ENCODE assay signal across 24 cellular contexts in genomic region chr9:113166039-113166438, GRCh38. TPM values are rescaled to one million over a fixed set of nuclear protein-coding genes. Genes with fewer than 3 reads are reported as not detected.
A peak's percentile ranks its signal among the peaks of the same experiment; 100 is the strongest.
DNase-seq lines count a peak whose midpoint lies in the region; ATAC-seq and TF ChIP-seq lines count a peak whose summit lies in the region.
"Had no signal": no experiment of that assay in that cellular context is flagged by ENCODE, and none has a peak within 500 bp of the region (broad histone marks: within the 10 kb centered on the region; RNA-seq: fewer than 3 reads in every experiment).

No MANE protein-coding gene starts in this region.

- peaks cover 97% of the 10 kb centered on the region for H3K36me3 Mint-ChIP-seq in activated T-helper 17 cell treated with anti-CD3 and anti-CD28 coated beads, Interleukin-2, amount 50 U/mL, for 72 hours (ENCODE audit: low read depth)

- H3K36me3 ChIP-seq in left ventricle myocardium inferior, result peaks cover 92% of the 10 kb centered on the region

- TF ChIP-seq CTCF in left ventricle myocardium inferior (IDR thresholded peaks at IDR 0.05; ENCODE audit: borderline replicate concordance), result no peak

- no peaks in the 10 kb centered on the region for H3K9me3 ChIP-seq in left ventricle myocardium inferior (replicated peaks)
- H3K9me3 ChIP-seq: A549 had no signal

- H3K4me1 Mint-ChIP-seq in activated T-helper 17 cell treated with anti-CD3 and anti-CD28 coated beads, Interleukin-2, amount 50 U/mL, for 72 hours, result no peaks in the 10 kb centered on the region
- H3K4me1 Mint-ChIP-seq: CD4-positive, alpha-beta memory T cell had no signal

- H3K27me3 ChIP-seq in left ventricle myocardium inferior (ENCODE audit: low read depth) (no peaks in the 10 kb centered on the region), layer of hippocampus (ENCODE audit: control insufficient read depth, insufficient read depth, low read length) (no peaks in the 10 kb centered on the region)

- DNase-seq in left ventricle myocardium inferior, result no peak
- no peak for DNase-seq in cardiac septum (ENCODE audit: low spot score)
- DNase-seq in NCI-H1105 treated with DMSO at 0.1 percent for 48 hours (lab: John Stamatoyannopoulos, UW), result no peak
- no peak for DNase-seq in hippocampal formation (lab: John Stamatoyannopoulos, UW)
- DNase-seq: Calu3; CD4-positive, alpha-beta memory T cell; DMS53; EL; GM23248; HCEC 1CT; MM.1S; NCI-H1092; NCI-H146; NCI-H2081 treated with DMSO at 0.1 percent for 48 hours; NCI-H748 treated with DMSO at 0.1 percent for 48 hours; NK-92 treated with Interleukin-12 subunit alpha and Interleukin-12 subunit beta, amount 100 ng/mL, for 24 hours; SIG-M5 had no signal

- peak overlapping the region; percentile 56 for H3K27ac ChIP-seq in left ventricle myocardium inferior (replicated peaks)
- peak overlapping the region; percentile 31 for H3K27ac ChIP-seq in layer of hippocampus (ENCODE audit: low read depth, low read length)
- peak overlapping the region; percentile 59 for H3K27ac ChIP-seq in temporal lobe (ENCODE audit: low read depth, low read length)
- H3K27ac ChIP-seq: A549, GM23248, HL-60 had no signal

- H3K4me3 Mint-ChIP-seq in activated T-helper 17 cell treated with anti-CD3 and anti-CD28 coated beads, Interleukin-2, amount 50 U/mL, for 72 hours, result no peak overlapping the region
- H3K4me3 Mint-ChIP-seq: CD4-positive, alpha-beta memory T cell; IgD-negative memory B cell had no signal

- H3K27ac Mint-ChIP-seq in activated T-helper 17 cell treated with anti-CD3 and anti-CD28 coated beads, Interleukin-2, amount 50 U/mL, for 72 hours, result peak overlapping the region; percentile 8
- H3K27ac Mint-ChIP-seq: CD4-positive, alpha-beta memory T cell had no signal

- peaks cover 38% of the 10 kb centered on the region for H3K4me1 ChIP-seq in left ventricle myocardium inferior
- H3K4me1 ChIP-seq: A549 had no signal

- intact Hi-C loops in left ventricle myocardium inferior (cut with micrococcal nuclease) (no loop called here), cardiac septum (cut with DNase I) (no loop called here)

- H3K27me3 Mint-ChIP-seq in activated T-helper 17 cell treated with anti-CD3 and anti-CD28 coated beads, Interleukin-2, amount 50 U/mL, for 72 hours, result no peaks in the 10 kb centered on the region
- H3K27me3 Mint-ChIP-seq: CD4-positive, alpha-beta memory T cell; IgD-negative memory B cell had no signal

- ATAC-seq in activated T-helper 17 cell treated with anti-CD3 and anti-CD28 coated beads, Interleukin-2, amount 50 U/mL, for 72 hours (replicated peaks), result no peak
- ATAC-seq: A549, GM12878 had no signal

- H3K4me3 ChIP-seq in left ventricle myocardium inferior, result no peak overlapping the region
- H3K4me3 ChIP-seq: A549, GM12878, GM23248 had no signal

- no peaks in the 10 kb centered on the region for H3K9me3 Mint-ChIP-seq in activated T-helper 17 cell treated with anti-CD3 and anti-CD28 coated beads, Interleukin-2, amount 50 U/mL, for 72 hours
- H3K9me3 Mint-ChIP-seq: CD4-positive, alpha-beta memory T cell; IgD-negative memory B cell had no signal

RNA-seq across cellular contexts. Expression of gene SLC31A2, which starts 15.2 kb away (rescaled TPM):
- total RNA-seq in left ventricle myocardium inferior (10.7 TPM), cardiac septum (4.7 TPM), temporal lobe (3.7 TPM)
- 10 to 100 TPM in 1 of 2 donors, 1 to 10 TPM in 1; 4.7 to 10.9 TPM for total RNA-seq in activated T-helper 17 cell treated with anti-CD3 and anti-CD28 coated beads, Interleukin-2, amount 50 U/mL, for 72 hours

RNA-seq across cellular contexts. Expression of gene FKBP15, which starts 55.0 kb away (rescaled TPM):
- total RNA-seq in left ventricle myocardium inferior (19.0 TPM), cardiac septum (17.9 TPM), temporal lobe (8.1 TPM)
- total RNA-seq in activated T-helper 17 cell treated with anti-CD3 and anti-CD28 coated beads, Interleukin-2, amount 50 U/mL, for 72 hours, result 10 to 100 TPM; 41.2 to 41.5 TPM

RNA-seq across cellular contexts. Expression of gene SLC31A1, which starts 55.3 kb away (rescaled TPM):
- total RNA-seq in left ventricle myocardium inferior (12.6 TPM), cardiac septum (9.6 TPM), temporal lobe (7.9 TPM)
- total RNA-seq in activated T-helper 17 cell treated with anti-CD3 and anti-CD28 coated beads, Interleukin-2, amount 50 U/mL, for 72 hours, result 10 to 100 TPM; 13.1 to 17.3 TPM
